ENCODE assay signal across 16 cellular contexts in the genomic region with DNA sequence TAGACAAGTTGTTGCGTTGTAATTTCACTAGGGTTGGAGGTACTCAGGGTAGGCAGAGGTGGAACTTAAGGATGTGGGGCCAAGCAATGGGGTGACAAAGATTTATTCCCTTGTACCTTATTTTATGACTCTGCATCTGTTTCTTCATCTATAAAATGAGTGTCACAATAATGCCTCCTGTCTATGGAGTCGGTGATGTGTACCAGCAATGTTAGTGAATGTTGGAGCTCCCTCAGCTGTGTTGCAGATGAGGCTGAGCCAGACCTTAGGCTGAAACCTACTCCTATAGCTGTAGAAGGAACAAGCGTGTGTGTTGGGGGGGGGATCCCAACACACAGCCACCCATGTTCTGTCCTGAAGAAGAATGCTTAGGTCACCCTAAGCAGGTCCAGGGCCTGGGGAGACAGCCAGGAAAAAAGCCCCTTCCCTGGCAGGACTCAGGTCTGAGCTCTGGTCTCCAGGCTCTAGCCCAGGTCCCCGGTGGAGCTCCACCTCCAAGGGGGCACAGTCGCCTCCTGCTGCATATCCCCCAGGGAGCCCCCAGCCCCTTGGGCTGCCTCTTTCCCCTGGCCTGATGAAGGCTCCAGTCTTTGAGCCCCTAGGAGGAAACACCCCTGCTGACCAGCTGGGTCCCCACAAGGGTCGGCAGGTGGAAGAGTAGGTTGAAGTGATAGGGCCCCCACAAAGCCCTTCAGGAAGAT. TPM values are rescaled to one million over a fixed set of nuclear protein-coding genes. Genes with fewer than 3 reads are reported as not detected.
DNase-seq lines count a peak whose midpoint lies in the region; ATAC-seq and TF ChIP-seq lines count a peak whose summit lies in the region.
"Had no signal": no experiment of that assay in that cellular context is flagged by ENCODE, and none has a peak within 500 bp of the region (broad histone marks: within the 10 kb centered on the region; RNA-seq: fewer than 3 reads in every experiment).

No MANE protein-coding gene starts in this region.

- H3K9me3 Mint-ChIP-seq in HFFc6: no peaks in the 10 kb centered on the region
- no peaks in the 10 kb centered on the region for H3K9me3 Mint-ChIP-seq in brain
- H3K9me3 Mint-ChIP-seq in nephron progenitor cell: no peaks in the 10 kb centered on the region
- H3K9me3 Mint-ChIP-seq: naive thymus-derived CD8-positive, alpha-beta T cell; T-cell had no signal

- no peak overlapping the region for H2AFZ ChIP-seq in ACC112 (ENCODE audit: low read length, unreplicated experiment)

- DNase-seq in HFFc6 (no peak), nephron progenitor cell (no peak), NCI-H226 (no peak), midbrain (lab: John Stamatoyannopoulos, UW) (no peak)
- DNase-seq in activated CD4-positive, alpha-beta T cell treated with anti-CD3 and anti-CD28 coated beads, Interleukin-2, amount 50 U/mL, for 4 hours: no peak
- DNase-seq: activated CD4-positive, CD25-positive, alpha-beta regulatory T cell treated with anti-CD3 and anti-CD28 coated beads, Interleukin-2, amount 50 U/mL, for 72 hours; esophagus squamous epithelium; hypothalamus; naive thymus-derived CD8-positive, alpha-beta T cell; NCI-H1694 treated with DMSO at 0.1 percent for 48 hours; NCI-H524; stimulated activated naive CD4-positive, alpha-beta T cell; T-cell had no signal

- no peak for TF ChIP-seq CTCF in HFFc6 (IDR thresholded peaks at IDR 0.05)
- no peak for TF ChIP-seq CTCF in brain (conservative IDR thresholded peaks at IDR 0.05)
- TF ChIP-seq CTCF in nephron progenitor cell (IDR thresholded peaks at IDR 0.05): no peak

- H3K27me3 ChIP-seq in ACC112 (ENCODE audit: insufficient read depth, low read length): no peaks in the 10 kb centered on the region

- no peak for ATAC-seq in GM19035 (IDR thresholded peaks at IDR 0.05; ENCODE audit: unreplicated experiment)
- ATAC-seq: naive thymus-derived CD8-positive, alpha-beta T cell; T-cell had no signal

- H3K27ac ChIP-seq in ACC112 (ENCODE audit: low read depth, low read length): peak overlapping the region; percentile 70

- peaks cover 22% of the 10 kb centered on the region for H3K4me1 ChIP-seq in ACC112 (ENCODE audit: control insufficient read depth, insufficient read depth, low read length, unreplicated experiment)

- H3K27me3 Mint-ChIP-seq in HFFc6 (ENCODE audit: insufficient read depth): no peaks in the 10 kb centered on the region; the same call in 1 of the 2 replicates
- H3K27me3 Mint-ChIP-seq in brain: peaks cover 12% of the 10 kb centered on the region
- H3K27me3 Mint-ChIP-seq in nephron progenitor cell (ENCODE audit: low read depth, poor library complexity): peaks cover 7% of the 10 kb centered on the region

- H3K4me3 ChIP-seq in ACC112 (ENCODE audit: low read depth, low read length): no peak overlapping the region
- H3K4me3 ChIP-seq: esophagus squamous epithelium had no signal

- peaks cover 24% of the 10 kb centered on the region for H3K36me3 Mint-ChIP-seq in HFFc6 (ENCODE audit: low read depth)
- peaks cover 1% of the 10 kb centered on the region for H3K36me3 Mint-ChIP-seq in brain
- H3K36me3 Mint-ChIP-seq in nephron progenitor cell (ENCODE audit: low read depth): peaks cover 27% of the 10 kb centered on the region
- H3K36me3 Mint-ChIP-seq: T-cell had no signal

- peaks cover 48% of the 10 kb centered on the region for H3K4me1 Mint-ChIP-seq in HFFc6 (ENCODE audit: low read depth)
- peaks cover 21% of the 10 kb centered on the region for H3K4me1 Mint-ChIP-seq in brain
- H3K4me1 Mint-ChIP-seq in nephron progenitor cell: peaks cover 44% of the 10 kb centered on the region

- peaks cover 30% of the 10 kb centered on the region for H3K79me2 ChIP-seq in ACC112 (ENCODE audit: control insufficient read depth, insufficient read depth, low read length, unreplicated experiment)

- peak overlapping the region; percentile 85; the same call in 1 of the 2 replicates for H3K27ac Mint-ChIP-seq in HFFc6
- peak overlapping the region in 4 of 5 experiments; percentile 36 to 76 (median 54) for H3K27ac Mint-ChIP-seq in brain
- H3K27ac Mint-ChIP-seq in nephron progenitor cell: peak overlapping the region; percentile 95
- H3K27ac Mint-ChIP-seq: naive thymus-derived CD8-positive, alpha-beta T cell; T-cell had no signal

- H3K4me3 Mint-ChIP-seq in HFFc6: peak overlapping the region; percentile 17; the same call in 1 of the 2 replicates
- peak overlapping the region in 1 of 5 experiments; percentile 60 for H3K4me3 Mint-ChIP-seq in brain
- no peak overlapping the region for H3K4me3 Mint-ChIP-seq in nephron progenitor cell
- H3K4me3 Mint-ChIP-seq: naive thymus-derived CD8-positive, alpha-beta T cell; T-cell had no signal

- H3K36me3 ChIP-seq in ACC112 (ENCODE audit: insufficient read depth, low read length): peaks cover 14% of the 10 kb centered on the region; the same call in 1 of the 2 replicates
- H3K36me3 ChIP-seq: esophagus squamous epithelium had no signal

RNA-seq across cellular contexts. Expression of a gene that starts 4.7 kb away (rescaled TPM):
- 100 to 1,000 TPM in 1 of 6 experiments, 10 to 100 TPM in 5; 42.6 to 101 (median 91.3) TPM for total RNA-seq in HFFc6 (2021; fragmentation: NEBNext Ultra II Directional; extraction: Animal tissue kit (Norgen Biotek cat#: 25700))
- 383 TPM for polyA plus RNA-seq in brain (ENCODE audit: insufficient read depth, low read depth, low replicate concordance)
- polyA plus RNA-seq: naive thymus-derived CD8-positive, alpha-beta T cell had no signal

RNA-seq across cellular contexts. Expression of a gene that starts 10.0 kb away (rescaled TPM):
- total RNA-seq in HFFc6 (2021; fragmentation: NEBNext Ultra II Directional; extraction: Animal tissue kit (Norgen Biotek cat#: 25700)): not detected
- 2.9 TPM for polyA plus RNA-seq in brain (ENCODE audit: insufficient read depth, low read depth, low replicate concordance)

RNA-seq across cellular contexts. Expression of a gene that starts 16.5 kb away (rescaled TPM):
- total RNA-seq in HFFc6 (2021; fragmentation: NEBNext Ultra II Directional; extraction: Animal tissue kit (Norgen Biotek cat#: 25700)): 10 to 100 TPM; 21.9 to 25.1 (median 22.7) TPM
- polyA plus RNA-seq in brain (ENCODE audit: insufficient read depth, low read depth, low replicate concordance): 18.8 TPM

RNA-seq across cellular contexts. Expression of a gene that starts 25.3 kb away (rescaled TPM):
- 10 to 100 TPM; 23.2 to 27.1 (median 25.8) TPM for total RNA-seq in HFFc6 (2021; fragmentation: NEBNext Ultra II Directional; extraction: Animal tissue kit (Norgen Biotek cat#: 25700))
- 70.6 TPM for polyA plus RNA-seq in brain (ENCODE audit: insufficient read depth, low read depth, low replicate concordance)

RNA-seq across cellular contexts. Expression of a gene that starts 25.4 kb away (rescaled TPM):
- total RNA-seq in HFFc6 (2021; fragmentation: NEBNext Ultra II Directional; extraction: Animal tissue kit (Norgen Biotek cat#: 25700)): under 1 TPM in 1 of 6 experiments, not detected in 5; 0.43 TPM
- 2.3 TPM for polyA plus RNA-seq in brain (ENCODE audit: insufficient read depth, low read depth, low replicate concordance)
- total RNA-seq: naive thymus-derived CD8-positive, alpha-beta T cell; T-cell had no signal
